In the genomic region with DNA sequence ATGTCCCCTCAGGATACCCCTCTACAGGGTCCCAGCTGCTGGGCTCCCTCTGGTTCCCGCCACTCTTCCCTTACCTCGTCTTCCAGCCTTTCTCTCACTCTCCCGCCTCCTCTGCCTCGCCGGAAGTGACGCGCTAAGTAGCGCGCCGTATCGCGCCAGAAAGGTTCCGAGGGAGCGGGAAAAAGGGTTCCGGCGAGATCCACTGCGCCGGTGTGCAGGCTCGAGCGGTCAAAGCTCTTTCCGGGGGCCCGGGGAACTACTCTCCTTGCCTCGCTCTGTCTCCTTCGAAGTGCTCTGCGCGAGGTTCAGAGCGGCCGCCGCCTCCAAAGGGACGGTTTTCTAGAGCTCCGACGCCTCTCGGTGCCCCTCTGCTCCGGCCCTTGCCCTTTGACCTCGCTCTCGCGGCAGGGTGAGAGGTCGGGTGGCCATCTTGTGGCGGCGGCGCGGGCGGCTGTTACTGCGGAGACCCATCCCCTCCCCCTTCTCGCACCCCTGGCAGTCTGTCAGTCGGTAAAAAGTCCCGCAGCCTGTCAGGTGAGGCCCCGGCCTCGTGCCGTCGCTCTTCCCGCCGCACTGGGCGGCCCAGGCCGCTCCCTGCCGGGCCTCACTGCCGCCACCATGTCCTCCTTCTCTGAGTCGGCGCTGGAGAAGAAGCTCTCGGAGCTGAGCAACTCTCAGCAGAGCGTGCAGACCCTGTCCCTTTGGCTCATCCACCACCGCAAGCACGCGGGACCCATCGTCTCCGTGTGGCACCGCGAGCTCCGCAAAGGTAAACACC, we compare ENCODE assay signal across 1 cellular context.
TF ChIP-seq lines count a peak whose summit lies in the region.

TSS of gene RPRD1B (plus strand) at position 417 of the 778 bp plus-strand sequence. CDS start at position 619, 202 bp downstream.
TSS of gene TTI1 (minus strand) at position 127 of the 778 bp plus-strand sequence. CDS start 19,640 bp downstream, outside the sequence.

TF ChIP-seq in HepG2, 621 proteins besides CTCF, POLR2A, EP300 and RAD21 (continued from another document and continues in another):
- TF ChIP-seq, protein P1, sequence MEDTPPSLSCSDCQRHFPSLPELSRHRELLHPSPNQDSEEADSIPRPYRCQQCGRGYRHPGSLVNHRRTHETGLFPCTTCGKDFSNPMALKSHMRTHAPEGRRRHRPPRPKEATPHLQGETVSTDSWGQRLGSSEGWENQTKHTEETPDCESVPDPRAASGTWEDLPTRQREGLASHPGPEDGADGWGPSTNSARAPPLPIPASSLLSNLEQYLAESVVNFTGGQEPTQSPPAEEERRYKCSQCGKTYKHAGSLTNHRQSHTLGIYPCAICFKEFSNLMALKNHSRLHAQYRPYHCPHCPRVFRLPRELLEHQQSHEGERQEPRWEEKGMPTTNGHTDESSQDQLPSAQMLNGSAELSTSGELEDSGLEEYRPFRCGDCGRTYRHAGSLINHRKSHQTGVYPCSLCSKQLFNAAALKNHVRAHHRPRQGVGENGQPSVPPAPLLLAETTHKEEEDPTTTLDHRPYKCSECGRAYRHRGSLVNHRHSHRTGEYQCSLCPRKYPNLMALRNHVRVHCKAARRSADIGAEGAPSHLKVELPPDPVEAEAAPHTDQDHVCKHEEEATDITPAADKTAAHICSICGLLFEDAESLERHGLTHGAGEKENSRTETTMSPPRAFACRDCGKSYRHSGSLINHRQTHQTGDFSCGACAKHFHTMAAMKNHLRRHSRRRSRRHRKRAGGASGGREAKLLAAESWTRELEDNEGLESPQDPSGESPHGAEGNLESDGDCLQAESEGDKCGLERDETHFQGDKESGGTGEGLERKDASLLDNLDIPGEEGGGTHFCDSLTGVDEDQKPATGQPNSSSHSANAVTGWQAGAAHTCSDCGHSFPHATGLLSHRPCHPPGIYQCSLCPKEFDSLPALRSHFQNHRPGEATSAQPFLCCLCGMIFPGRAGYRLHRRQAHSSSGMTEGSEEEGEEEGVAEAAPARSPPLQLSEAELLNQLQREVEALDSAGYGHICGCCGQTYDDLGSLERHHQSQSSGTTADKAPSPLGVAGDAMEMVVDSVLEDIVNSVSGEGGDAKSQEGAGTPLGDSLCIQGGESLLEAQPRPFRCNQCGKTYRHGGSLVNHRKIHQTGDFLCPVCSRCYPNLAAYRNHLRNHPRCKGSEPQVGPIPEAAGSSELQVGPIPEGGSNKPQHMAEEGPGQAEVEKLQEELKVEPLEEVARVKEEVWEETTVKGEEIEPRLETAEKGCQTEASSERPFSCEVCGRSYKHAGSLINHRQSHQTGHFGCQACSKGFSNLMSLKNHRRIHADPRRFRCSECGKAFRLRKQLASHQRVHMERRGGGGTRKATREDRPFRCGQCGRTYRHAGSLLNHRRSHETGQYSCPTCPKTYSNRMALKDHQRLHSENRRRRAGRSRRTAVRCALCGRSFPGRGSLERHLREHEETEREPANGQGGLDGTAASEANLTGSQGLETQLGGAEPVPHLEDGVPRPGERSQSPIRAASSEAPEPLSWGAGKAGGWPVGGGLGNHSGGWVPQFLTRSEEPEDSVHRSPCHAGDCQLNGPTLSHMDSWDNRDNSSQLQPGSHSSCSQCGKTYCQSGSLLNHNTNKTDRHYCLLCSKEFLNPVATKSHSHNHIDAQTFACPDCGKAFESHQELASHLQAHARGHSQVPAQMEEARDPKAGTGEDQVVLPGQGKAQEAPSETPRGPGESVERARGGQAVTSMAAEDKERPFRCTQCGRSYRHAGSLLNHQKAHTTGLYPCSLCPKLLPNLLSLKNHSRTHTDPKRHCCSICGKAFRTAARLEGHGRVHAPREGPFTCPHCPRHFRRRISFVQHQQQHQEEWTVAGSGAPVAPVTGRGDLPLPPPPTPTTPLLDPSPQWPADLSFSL (CRISPR knock-in tag; IDR thresholded peaks at IDR 0.05): peak; percentile 84
- TF ChIP-seq ATM (IDR thresholded peaks at IDR 0.05; ENCODE audit: borderline replicate concordance) (no peak), PHB2 (IDR thresholded peaks at IDR 0.05; ENCODE audit: partially characterized antibody) (no peak), DNMT3B (CRISPR knock-in tag; conservative IDR thresholded peaks at IDR 0.05) (no peak), SIN3A (IDR thresholded peaks at IDR 0.05; ENCODE audit: borderline replicate concordance, low read depth, low read length) (peak; percentile 91), ZNF296 (CRISPR knock-in tag; conservative IDR thresholded peaks at IDR 0.05) (peak; percentile 90; the same call in 1 of the 2 replicates), ZSCAN30 (CRISPR knock-in tag; IDR thresholded peaks at IDR 0.05) (no peak; the same call in 1 of the 2 replicates), ZNF577 (CRISPR knock-in tag; IDR thresholded peaks at IDR 0.05; ENCODE audit: borderline replicate concordance, low read depth) (peak; percentile 29; the same call in 1 of the 2 replicates), SPEN (CRISPR knock-in tag; IDR thresholded peaks at IDR 0.05; ENCODE audit: low read depth) (peak; percentile 90), ZNF501 (CRISPR knock-in tag; IDR thresholded peaks at IDR 0.05) (peak; percentile 92; the same call in 1 of the 2 replicates), ZNF589 (CRISPR knock-in tag; conservative IDR thresholded peaks at IDR 0.05) (peak; percentile 68), ATF1 (CRISPR knock-in tag; IDR thresholded peaks at IDR 0.05) (peak; percentile 99), SMARCC2 (IDR thresholded peaks at IDR 0.05) (no peak), EED (CRISPR knock-in tag; IDR thresholded peaks at IDR 0.05) (no peak; the same call in 1 of the 2 replicates), TBL1XR1 (IDR thresholded peaks at IDR 0.05; ENCODE audit: borderline replicate concordance, low read length, partially characterized antibody) (peak; percentile 42), KLF12 (CRISPR knock-in tag; IDR thresholded peaks at IDR 0.05; ENCODE audit: borderline replicate concordance) (peak; percentile 88), ZNF512B (CRISPR knock-in tag; IDR thresholded peaks at IDR 0.05; ENCODE audit: borderline replicate concordance) (peak; percentile 52; the same call in 1 of the 2 replicates), ZNF180 (CRISPR knock-in tag; IDR thresholded peaks at IDR 0.05; ENCODE audit: borderline replicate concordance, low read depth) (peak; percentile 12; the same call in 1 of the 2 replicates), ZSCAN21 (CRISPR knock-in tag; IDR thresholded peaks at IDR 0.05; ENCODE audit: borderline replicate concordance) (peak; percentile 38; the same call in 1 of the 2 replicates), ZMYM3 (CRISPR knock-in tag; IDR thresholded peaks at IDR 0.05) (peak; percentile 21; the same call in 1 of the 2 replicates), ZNF768 (CRISPR knock-in tag; IDR thresholded peaks at IDR 0.05) (peak; percentile 82; the same call in 1 of the 2 replicates), SALL2 (CRISPR knock-in tag; IDR thresholded peaks at IDR 0.05) (no peak; the same call in none of the 2 replicates), GLI4 (CRISPR knock-in tag; IDR thresholded peaks at IDR 0.05; ENCODE audit: borderline replicate concordance) (peak; percentile 92; the same call in 1 of the 2 replicates), ZNF607 (CRISPR knock-in tag; IDR thresholded peaks at IDR 0.05; ENCODE audit: borderline replicate concordance) (peak; percentile 95), ZGPAT (CRISPR knock-in tag; IDR thresholded peaks at IDR 0.05) (peak; percentile 99), ZNF549 (CRISPR knock-in tag; IDR thresholded peaks at IDR 0.05) (peak; percentile 60; the same call in 1 of the 2 replicates), YEATS2 (CRISPR knock-in tag; IDR thresholded peaks at IDR 0.05; ENCODE audit: borderline replicate concordance) (peak; percentile 98)
- TF ChIP-seq, protein P2, sequence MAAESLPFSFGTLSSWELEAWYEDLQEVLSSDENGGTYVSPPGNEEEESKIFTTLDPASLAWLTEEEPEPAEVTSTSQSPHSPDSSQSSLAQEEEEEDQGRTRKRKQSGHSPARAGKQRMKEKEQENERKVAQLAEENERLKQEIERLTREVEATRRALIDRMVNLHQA (CRISPR knock-in tag; IDR thresholded peaks at IDR 0.05): no peak
- TF ChIP-seq, protein P3, sequence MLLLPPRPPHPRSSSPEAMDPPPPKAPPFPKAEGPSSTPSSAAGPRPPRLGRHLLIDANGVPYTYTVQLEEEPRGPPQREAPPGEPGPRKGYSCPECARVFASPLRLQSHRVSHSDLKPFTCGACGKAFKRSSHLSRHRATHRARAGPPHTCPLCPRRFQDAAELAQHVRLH (CRISPR knock-in tag; IDR thresholded peaks at IDR 0.05; ENCODE audit: borderline replicate concordance, low read depth): peak; percentile 83
- TF ChIP-seq, protein P4, sequence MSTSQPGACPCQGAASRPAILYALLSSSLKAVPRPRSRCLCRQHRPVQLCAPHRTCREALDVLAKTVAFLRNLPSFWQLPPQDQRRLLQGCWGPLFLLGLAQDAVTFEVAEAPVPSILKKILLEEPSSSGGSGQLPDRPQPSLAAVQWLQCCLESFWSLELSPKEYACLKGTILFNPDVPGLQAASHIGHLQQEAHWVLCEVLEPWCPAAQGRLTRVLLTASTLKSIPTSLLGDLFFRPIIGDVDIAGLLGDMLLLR (CRISPR knock-in tag; IDR thresholded peaks at IDR 0.05): peak; percentile 71
- TF ChIP-seq, protein P5, sequence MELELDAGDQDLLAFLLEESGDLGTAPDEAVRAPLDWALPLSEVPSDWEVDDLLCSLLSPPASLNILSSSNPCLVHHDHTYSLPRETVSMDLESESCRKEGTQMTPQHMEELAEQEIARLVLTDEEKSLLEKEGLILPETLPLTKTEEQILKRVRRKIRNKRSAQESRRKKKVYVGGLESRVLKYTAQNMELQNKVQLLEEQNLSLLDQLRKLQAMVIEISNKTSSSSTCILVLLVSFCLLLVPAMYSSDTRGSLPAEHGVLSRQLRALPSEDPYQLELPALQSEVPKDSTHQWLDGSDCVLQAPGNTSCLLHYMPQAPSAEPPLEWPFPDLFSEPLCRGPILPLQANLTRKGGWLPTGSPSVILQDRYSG (CRISPR knock-in tag; IDR thresholded peaks at IDR 0.05): peak; percentile 96
- TF ChIP-seq, protein P6, sequence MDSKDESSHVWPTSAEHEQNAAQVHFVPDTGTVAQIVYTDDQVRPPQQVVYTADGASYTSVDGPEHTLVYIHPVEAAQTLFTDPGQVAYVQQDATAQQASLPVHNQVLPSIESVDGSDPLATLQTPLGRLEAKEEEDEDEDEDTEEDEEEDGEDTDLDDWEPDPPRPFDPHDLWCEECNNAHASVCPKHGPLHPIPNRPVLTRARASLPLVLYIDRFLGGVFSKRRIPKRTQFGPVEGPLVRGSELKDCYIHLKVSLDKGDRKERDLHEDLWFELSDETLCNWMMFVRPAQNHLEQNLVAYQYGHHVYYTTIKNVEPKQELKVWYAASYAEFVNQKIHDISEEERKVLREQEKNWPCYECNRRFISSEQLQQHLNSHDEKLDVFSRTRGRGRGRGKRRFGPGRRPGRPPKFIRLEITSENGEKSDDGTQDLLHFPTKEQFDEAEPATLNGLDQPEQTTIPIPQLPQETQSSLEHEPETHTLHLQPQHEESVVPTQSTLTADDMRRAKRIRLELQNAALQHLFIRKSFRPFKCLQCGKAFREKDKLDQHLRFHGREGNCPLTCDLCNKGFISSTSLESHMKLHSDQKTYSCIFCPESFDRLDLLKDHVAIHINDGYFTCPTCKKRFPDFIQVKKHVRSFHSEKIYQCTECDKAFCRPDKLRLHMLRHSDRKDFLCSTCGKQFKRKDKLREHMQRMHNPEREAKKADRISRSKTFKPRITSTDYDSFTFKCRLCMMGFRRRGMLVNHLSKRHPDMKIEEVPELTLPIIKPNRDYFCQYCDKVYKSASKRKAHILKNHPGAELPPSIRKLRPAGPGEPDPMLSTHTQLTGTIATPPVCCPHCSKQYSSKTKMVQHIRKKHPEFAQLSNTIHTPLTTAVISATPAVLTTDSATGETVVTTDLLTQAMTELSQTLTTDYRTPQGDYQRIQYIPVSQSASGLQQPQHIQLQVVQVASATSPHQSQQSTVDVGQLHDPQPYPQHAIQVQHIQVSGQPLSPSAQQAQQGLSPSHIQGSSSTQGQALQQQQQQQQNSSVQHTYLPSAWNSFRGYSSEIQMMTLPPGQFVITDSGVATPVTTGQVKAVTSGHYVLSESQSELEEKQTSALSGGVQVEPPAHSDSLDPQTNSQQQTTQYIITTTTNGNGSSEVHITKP (CRISPR knock-in tag; IDR thresholded peaks at IDR 0.05; ENCODE audit: low read depth): peak; percentile 96
- TF ChIP-seq, protein P7, sequence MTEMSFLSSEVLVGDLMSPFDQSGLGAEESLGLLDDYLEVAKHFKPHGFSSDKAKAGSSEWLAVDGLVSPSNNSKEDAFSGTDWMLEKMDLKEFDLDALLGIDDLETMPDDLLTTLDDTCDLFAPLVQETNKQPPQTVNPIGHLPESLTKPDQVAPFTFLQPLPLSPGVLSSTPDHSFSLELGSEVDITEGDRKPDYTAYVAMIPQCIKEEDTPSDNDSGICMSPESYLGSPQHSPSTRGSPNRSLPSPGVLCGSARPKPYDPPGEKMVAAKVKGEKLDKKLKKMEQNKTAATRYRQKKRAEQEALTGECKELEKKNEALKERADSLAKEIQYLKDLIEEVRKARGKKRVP (CRISPR knock-in tag; IDR thresholded peaks at IDR 0.05): peak in 1 of 2 experiments; percentile 69; a peak in 2 of 4 replicates
